In genomic region chr10:110863956-110864355, GRCh38 we compare ENCODE assay signal across 12 cellular contexts. TPM values are rescaled to one million over a fixed set of nuclear protein-coding genes. Genes with fewer than 3 reads are reported as not detected.
DNase-seq lines count a peak whose midpoint lies in the region; ATAC-seq, FAIRE-seq and TF ChIP-seq lines count a peak whose summit lies in the region.
"Had no signal": no experiment of that assay in that cellular context is flagged by ENCODE, and none has a peak within 500 bp of the region (broad histone marks: within the 10 kb centered on the region; RNA-seq: fewer than 3 reads in every experiment).

No MANE protein-coding gene starts in this region.

- H3K4me2 ChIP-seq in GM12878 (ENCODE audit: control insufficient read depth, insufficient read depth) (peak overlapping the region; percentile 0), PC-9 (no peak overlapping the region)

- FAIRE-seq in GM12878 (lab: Jason Lieb, UNC), result no peak
- FAIRE-seq: frontal cortex had no signal

- BruUV-seq in GM12878 (replicated peaks; lab: Mats Ljungman, UMichigan) (no TSS peak), PC-9 (replicated peaks; lab: Mats Ljungman, UMichigan) (no TSS peak)

- ATAC-seq in stimulated activated naive CD8-positive, alpha-beta T cell treated with anti-CD3 and anti-CD28 coated beads, Interleukin-15, Interleukin-2, amounts not matched to agents 100 U/mL and 50 U/mL, for 24 hours, result no peak
- ATAC-seq in GM12878 (no peak), HG03139 (IDR thresholded peaks at IDR 0.05; ENCODE audit: unreplicated experiment) (no peak)
- no peak for ATAC-seq in natural killer cell treated with Interleukin-12 subunit alpha and Interleukin-12 subunit beta and Interleukin-15 and Interleukin-18, amount 100 ng/mL, for 72 hours

- H3K36me3 Mint-ChIP-seq in stimulated activated naive CD8-positive, alpha-beta T cell treated with anti-CD3 and anti-CD28 coated beads, Interleukin-15, Interleukin-2, amounts not matched to agents 100 ng/mL and 50 ng/mL, for 24 hours (ENCODE audit: low read depth), result no peaks in the 10 kb centered on the region
- peaks cover under 1% of the 10 kb centered on the region for H3K36me3 Mint-ChIP-seq in natural killer cell treated with Interleukin-12 subunit alpha and Interleukin-12 subunit beta and Interleukin-15 and Interleukin-18, amount 100 ng/mL, for 72 hours

- no peak overlapping the region for H2AFZ ChIP-seq in GM12878 (ENCODE audit: control insufficient read depth, low read depth, low read length)
- no peak overlapping the region for H2AFZ ChIP-seq in PC-9

- WGBS in GM12878 (ENCODE audit: insufficient coverage, insufficient replicate concordance, low lambda C conversion rate, missing lambda C conversion rate), result 95% methylated on average over 2 of the region's 2 CpGs

- TF ChIP-seq POLR2A in GM12878 (IDR thresholded peaks at IDR 0.05; ENCODE audit: low read depth, low read length), result no peak

- no peak for TF ChIP-seq CTCF in GM12878 (IDR thresholded peaks at IDR 0.05 in 2 of 3, conservative IDR thresholded peaks at IDR 0.05 in 1 of 3; ENCODE audit: control insufficient read depth in 2 of 3, extremely low read depth in 1 of 3, insufficient read depth in 1 of 3, low read depth in 3 of 3, low read length in 3 of 3)
- no peak for TF ChIP-seq CTCF in PC-9 (conservative IDR thresholded peaks at IDR 0.05)

- intact Hi-C loops in GM12878 (cut with micrococcal nuclease; ENCODE audit: unreplicated experiment) (loop anchor here (1.0 to 2.0 kb wide), 2 partner anchors 21 to 55 kb away; partner anchors contain the start of genes BBIP1 and SHOC2), PC-9 (cut with micrococcal nuclease; ENCODE audit: unreplicated experiment) (no loop called here)

- H3K27ac ChIP-seq in GM12878 (ENCODE audit: control insufficient read depth, insufficient read depth), result peak overlapping the region; percentile 99
- H3K27ac ChIP-seq in PC-9, result no peak overlapping the region

- peaks cover 11% of the 10 kb centered on the region; the same call in 1 of the 2 replicates for H3F3A ChIP-seq in PC-9 (ENCODE audit: insufficient read depth, low read depth)

- no peaks in the 10 kb centered on the region for H3K27me3 ChIP-seq in GM12878 (replicated peaks in 1 of 2; ENCODE audit: control insufficient read depth in 2 of 2, insufficient read depth in 2 of 2, low read length in 1 of 2)
- no peaks in the 10 kb centered on the region for H3K27me3 ChIP-seq in PC-9 (ENCODE audit: insufficient read depth, low read depth)

- TF ChIP-seq RAD21 in GM12878 (IDR thresholded peaks at IDR 0.05; ENCODE audit: insufficient read depth, low read depth, low read length), result no peak

- SMC1A ChIA-PET in GM12878 (lab: Charles Lee; ENCODE audit: uncharacterized antibody, unreplicated experiment), result interaction anchor here (0.7 to 5.1 kb wide), 11 partner anchors 13 to 367 kb away, joined by 3 to 139 read pairs (median 6); no protein-coding TSS in a partner anchor

- CTCF ChIA-PET in GM12878 (lab: Yijun Ruan, JAX) (interaction anchor here (0.6 to 5.2 kb wide), 4 partner anchors 10 to 60 kb away, joined by 3 to 53 read pairs (median 8); no protein-coding TSS in a partner anchor), PC-9 (lab: Charles Lee) (no interaction called here)

- H3K4me1 ChIP-seq in GM12878 (ENCODE audit: control insufficient read depth, insufficient read depth, low read length), result peaks cover 93% of the 10 kb centered on the region
- H3K4me1 ChIP-seq in PC-9 (replicated peaks; ENCODE audit: insufficient read depth), result peaks cover 21% of the 10 kb centered on the region

- in situ Hi-C loops in GM12878 (cut with MboI), result no loop called here

- H3K79me2 ChIP-seq in GM12878 (ENCODE audit: control insufficient read depth, insufficient read depth, low read length) (peaks cover 2% of the 10 kb centered on the region; the same call in 1 of the 2 replicates), PC-9 (ENCODE audit: low read depth) (no peaks in the 10 kb centered on the region)

- no peaks in the 10 kb centered on the region for H3K9me2 ChIP-seq in PC-9 (ENCODE audit: insufficient read depth)

- DNase-seq in stimulated activated naive CD8-positive, alpha-beta T cell treated with anti-CD3 and anti-CD28 coated beads, Interleukin-15, Interleukin-2, amounts not matched to agents 100 U/mL and 50 U/mL, for 24 hours, result no peak
- DNase-seq in GM12878 (ENCODE audit: low read depth, low spot score) (no peak), PC-9 (no peak), middle frontal gyrus (ENCODE audit: extremely low spot score, low spot score) (no peak), T-helper 9 cell (no peak)
- no peak for DNase-seq in natural killer cell treated with Interleukin-12 subunit alpha and Interleukin-12 subunit beta and Interleukin-15 and Interleukin-18, amount 100 ng/mL, for 72 hours (ENCODE audit: low spot score)
- DNase-seq: NCI-H524 treated with DMSO at 0.1 percent for 48 hours, SHP77 had no signal

- no peaks in the 10 kb centered on the region for H4K20me1 ChIP-seq in GM12878 (ENCODE audit: control insufficient read depth, insufficient read depth)
- H4K20me1 ChIP-seq in PC-9 (ENCODE audit: insufficient read depth), result no peaks in the 10 kb centered on the region

- RAD21 ChIA-PET in GM12878 (lab: Charles Lee; ENCODE audit: unreplicated experiment), result interaction anchor here (0.8 to 5.3 kb wide), 11 partner anchors 12 to 90 kb away, joined by 3 to 138 read pairs (median 6); partner anchors contain the start of genes BBIP1 and SHOC2

- H3K27ac Mint-ChIP-seq in stimulated activated naive CD8-positive, alpha-beta T cell treated with anti-CD3 and anti-CD28 coated beads, Interleukin-15, Interleukin-2, amounts not matched to agents 100 ng/mL and 50 ng/mL, for 24 hours, result peak overlapping the region; percentile 91
- peak overlapping the region; percentile 93 to 97 for H3K27ac Mint-ChIP-seq in natural killer cell treated with Interleukin-12 subunit alpha and Interleukin-12 subunit beta and Interleukin-15 and Interleukin-18, amount 100 ng/mL, for 72 hours

- no peaks in the 10 kb centered on the region for H3K27me3 Mint-ChIP-seq in stimulated activated naive CD8-positive, alpha-beta T cell treated with anti-CD3 and anti-CD28 coated beads, Interleukin-15, Interleukin-2, amounts not matched to agents 100 ng/mL and 50 ng/mL, for 24 hours
- no peaks in the 10 kb centered on the region for H3K27me3 Mint-ChIP-seq in natural killer cell treated with Interleukin-12 subunit alpha and Interleukin-12 subunit beta and Interleukin-15 and Interleukin-18, amount 100 ng/mL, for 72 hours

- POLR2A ChIA-PET in GM12878 (lab: Charles Lee) (interaction anchor here (0.9 to 5.2 kb wide), 9 partner anchors 11 to 116 kb away, joined by 3 to 78 read pairs (median 4); no protein-coding TSS in a partner anchor), PC-9 (lab: Charles Lee; ENCODE audit: unreplicated experiment) (no interaction called here)

- no peak overlapping the region for H3K4me3 Mint-ChIP-seq in stimulated activated naive CD8-positive, alpha-beta T cell treated with anti-CD3 and anti-CD28 coated beads, Interleukin-15, Interleukin-2, amounts not matched to agents 100 ng/mL and 50 ng/mL, for 24 hours
- H3K4me3 Mint-ChIP-seq in natural killer cell treated with Interleukin-12 subunit alpha and Interleukin-12 subunit beta and Interleukin-15 and Interleukin-18, amount 100 ng/mL, for 72 hours, result peak overlapping the region; percentile 84

- H3K9me3 ChIP-seq in GM12878 (replicated peaks; ENCODE audit: control insufficient read depth, insufficient read depth, low read length) (no peaks in the 10 kb centered on the region), PC-9 (ENCODE audit: insufficient read depth, low read depth) (no peaks in the 10 kb centered on the region)

- no peaks in the 10 kb centered on the region for H3K9me3 Mint-ChIP-seq in stimulated activated naive CD8-positive, alpha-beta T cell treated with anti-CD3 and anti-CD28 coated beads, Interleukin-15, Interleukin-2, amounts not matched to agents 100 ng/mL and 50 ng/mL, for 24 hours
- H3K9me3 Mint-ChIP-seq in natural killer cell treated with Interleukin-12 subunit alpha and Interleukin-12 subunit beta and Interleukin-15 and Interleukin-18, amount 100 ng/mL, for 72 hours, result no peaks in the 10 kb centered on the region

- H3K4me1 Mint-ChIP-seq in stimulated activated naive CD8-positive, alpha-beta T cell treated with anti-CD3 and anti-CD28 coated beads, Interleukin-15, Interleukin-2, amounts not matched to agents 100 ng/mL and 50 ng/mL, for 24 hours (ENCODE audit: low read depth), result peaks cover 100% of the 10 kb centered on the region
- H3K4me1 Mint-ChIP-seq in natural killer cell treated with Interleukin-12 subunit alpha and Interleukin-12 subunit beta and Interleukin-15 and Interleukin-18, amount 100 ng/mL, for 72 hours (ENCODE audit: low read depth in 2 of 2), result peaks cover 69 to 83% of the 10 kb centered on the region in 2 donors

- H3K36me3 ChIP-seq in GM12878 (ENCODE audit: control insufficient read depth in 2 of 2, insufficient read depth in 2 of 2, low read length in 1 of 2), result no peaks in the 10 kb centered on the region
- no peaks in the 10 kb centered on the region for H3K36me3 ChIP-seq in PC-9 (ENCODE audit: low read depth)

- H3K9ac ChIP-seq in GM12878 (ENCODE audit: control insufficient read depth, insufficient read depth, low read length), result no peak overlapping the region

- H3K4me3 ChIP-seq in GM12878, result peak overlapping the region; percentile 20; the same call in 1 of the 2 replicates
- H3K4me3 ChIP-seq in PC-9, result no peak overlapping the region
- H3K4me3 ChIP-seq: lung had no signal

- TF ChIP-seq EP300 in GM12878 (IDR thresholded peaks at IDR 0.05; ENCODE audit: borderline replicate concordance in 1 of 2, control insufficient read depth in 1 of 2, low read depth in 2 of 2, low read length in 2 of 2), result no peak

RNA-seq across cellular contexts. Expression of gene PDCD4, which starts 7.8 kb away (rescaled TPM):
- total RNA-seq in GM12878 (2013; cell fraction: nucleolus; rRNA removed), result 343 and 354 TPM in 2 replicates
- total RNA-seq in GM12878 (2014; rRNA removed) (106 and 108 TPM in 2 replicates), GM12878 (2014; rRNA removed; fragmentation: Illumina TruSeq; extraction: Trizol) (168 and 179 TPM in 2 replicates), GM12878 (2021) (169 and 181 TPM in 2 replicates), PC-9 (2021) (92.4 and 96.4 TPM in 2 replicates)
- 158 TPM for polyA plus RNA-seq in GM12878 (2011; ENCODE audit: low read depth)
- polyA plus RNA-seq in GM12878 (2011; rRNA removed) (189 and 280 TPM in 2 replicates), GM12878 (2014; fragmentation: Illumina TruSeq; extraction: Trizol) (219 and 380 TPM in 2 replicates), GM12878 (2014; fragmentation: Nextera tagmentation; extraction: Ambion mirVana) (100 to 1,000 TPM; 101 to 138 TPM), GM12878 (2014; rRNA removed) (155 and 174 TPM in 2 replicates), GM12878 (2016; fragmentation: Nextera tagmentation; extraction: Ambion mirVana) (100 to 1,000 TPM; 341 to 372 TPM)
- polyA plus RNA-seq in GM12878 (2011; cell fraction: cytosol; rRNA removed), result 33.8 and 38.8 TPM in 2 replicates
- polyA plus RNA-seq in GM12878 (2011; cell fraction: nucleus; rRNA removed), result 93.5 and 111 TPM in 2 replicates
- 313 and 387 TPM in 2 replicates for polyA plus RNA-seq in GM12878 (2012)
- 37.1 and 72.9 TPM in 2 replicates for polyA minus RNA-seq in GM12878 (2011; rRNA and poly(A)+ RNA removed)
- polyA minus RNA-seq in GM12878 (2011; cell fraction: cytosol; rRNA and poly(A)+ RNA removed), result 31.5 and 42.2 TPM in 2 replicates
- 57.9 and 72.6 TPM in 2 replicates for polyA minus RNA-seq in GM12878 (2011; cell fraction: nucleus; rRNA and poly(A)+ RNA removed)
- 10 to 100 TPM; 36.7 to 48.6 TPM for total RNA-seq in natural killer cell treated with Interleukin-12 subunit alpha and Interleukin-12 subunit beta and Interleukin-15 and Interleukin-18, amount 100 ng/mL, for 72 hours

RNA-seq across cellular contexts. Expression of gene BBIP1, which starts 55.0 kb away (rescaled TPM):
- total RNA-seq in GM12878 (2013; cell fraction: nucleolus; rRNA removed), result 53.8 and 60.1 TPM in 2 replicates
- total RNA-seq in GM12878 (2014; rRNA removed), result 13.8 and 19.2 TPM in 2 replicates
- total RNA-seq in GM12878 (2014; rRNA removed; fragmentation: Illumina TruSeq; extraction: Trizol), result 25.1 and 26.1 TPM in 2 replicates
- total RNA-seq in GM12878 (2021), result 16.4 and 19.1 TPM in 2 replicates
- 8.1 TPM for polyA plus RNA-seq in GM12878 (2011; ENCODE audit: low read depth)
- polyA plus RNA-seq in GM12878 (2011; rRNA removed), result 34.3 and 67.2 TPM in 2 replicates
- polyA plus RNA-seq in GM12878 (2011; cell fraction: cytosol; rRNA removed), result 10.1 and 11.6 TPM in 2 replicates
- 25.2 and 26.0 TPM in 2 replicates for polyA plus RNA-seq in GM12878 (2011; cell fraction: nucleus; rRNA removed)
- 23.8 and 25.3 TPM in 2 replicates for polyA plus RNA-seq in GM12878 (2012)
- 31.9 and 32.6 TPM in 2 replicates for polyA plus RNA-seq in GM12878 (2014; fragmentation: Illumina TruSeq; extraction: Trizol)
- 10 to 100 TPM; 34.7 to 40.8 TPM for polyA plus RNA-seq in GM12878 (2014; fragmentation: Nextera tagmentation; extraction: Ambion mirVana)
- polyA plus RNA-seq in GM12878 (2014; rRNA removed), result 12.6 and 24.5 TPM in 2 replicates
- polyA plus RNA-seq in GM12878 (2016; fragmentation: Nextera tagmentation; extraction: Ambion mirVana), result 10 to 100 TPM; 30.7 to 33.8 TPM
- 13.2 and 17.4 TPM in 2 replicates for polyA minus RNA-seq in GM12878 (2011; rRNA and poly(A)+ RNA removed)
- 4.3 and 9.0 TPM in 2 replicates for polyA minus RNA-seq in GM12878 (2011; cell fraction: cytosol; rRNA and poly(A)+ RNA removed)
- polyA minus RNA-seq in GM12878 (2011; cell fraction: nucleus; rRNA and poly(A)+ RNA removed), result 17.3 and 23.0 TPM in 2 replicates
- total RNA-seq in natural killer cell treated with Interleukin-12 subunit alpha and Interleukin-12 subunit beta and Interleukin-15 and Interleukin-18, amount 100 ng/mL, for 72 hours, result 10 to 100 TPM; 29.0 to 33.2 TPM
- total RNA-seq in PC-9 (2021), result 8.5 and 14.9 TPM in 2 replicates

RNA-seq across cellular contexts. Expression of gene SHOC2, which starts 55.4 kb away (rescaled TPM):
- 83.0 and 89.3 TPM in 2 replicates for total RNA-seq in GM12878 (2013; cell fraction: nucleolus; rRNA removed)
- 42.6 and 45.6 TPM in 2 replicates for total RNA-seq in GM12878 (2014; rRNA removed)
- total RNA-seq in GM12878 (2014; rRNA removed; fragmentation: Illumina TruSeq; extraction: Trizol), result 42.7 and 43.9 TPM in 2 replicates
- total RNA-seq in GM12878 (2021), result 50.7 and 55.1 TPM in 2 replicates
- polyA plus RNA-seq in GM12878 (2011; ENCODE audit: low read depth), result 24.6 TPM
- polyA plus RNA-seq in GM12878 (2011; rRNA removed), result 34.2 and 51.1 TPM in 2 replicates
- 12.6 and 16.9 TPM in 2 replicates for polyA plus RNA-seq in GM12878 (2011; cell fraction: cytosol; rRNA removed)
- 9.5 and 10.9 TPM in 2 replicates for polyA plus RNA-seq in GM12878 (2011; cell fraction: nucleus; rRNA removed)
- polyA plus RNA-seq in GM12878 (2012), result 35.2 and 38.3 TPM in 2 replicates
- polyA plus RNA-seq in GM12878 (2014; fragmentation: Illumina TruSeq; extraction: Trizol), result 50.5 and 60.6 TPM in 2 replicates
- 10 to 100 TPM; 30.2 to 36.2 TPM for polyA plus RNA-seq in GM12878 (2014; fragmentation: Nextera tagmentation; extraction: Ambion mirVana)
- polyA plus RNA-seq in GM12878 (2014; rRNA removed), result 20.8 and 24.8 TPM in 2 replicates
- 10 to 100 TPM; 64.9 to 65.3 TPM for polyA plus RNA-seq in GM12878 (2016; fragmentation: Nextera tagmentation; extraction: Ambion mirVana)
- polyA minus RNA-seq in GM12878 (2011; rRNA and poly(A)+ RNA removed), result 40.1 and 55.3 TPM in 2 replicates
- polyA minus RNA-seq in GM12878 (2011; cell fraction: cytosol; rRNA and poly(A)+ RNA removed), result 23.3 and 29.0 TPM in 2 replicates
- 30.6 and 58.7 TPM in 2 replicates for polyA minus RNA-seq in GM12878 (2011; cell fraction: nucleus; rRNA and poly(A)+ RNA removed)
- total RNA-seq in natural killer cell treated with Interleukin-12 subunit alpha and Interleukin-12 subunit beta and Interleukin-15 and Interleukin-18, amount 100 ng/mL, for 72 hours, result 10 to 100 TPM; 56.4 to 76.5 TPM
- 14.2 and 20.2 TPM in 2 replicates for total RNA-seq in PC-9 (2021)
